Comparison of ENCODE assay signal across 30 cellular contexts in the genomic region with DNA sequence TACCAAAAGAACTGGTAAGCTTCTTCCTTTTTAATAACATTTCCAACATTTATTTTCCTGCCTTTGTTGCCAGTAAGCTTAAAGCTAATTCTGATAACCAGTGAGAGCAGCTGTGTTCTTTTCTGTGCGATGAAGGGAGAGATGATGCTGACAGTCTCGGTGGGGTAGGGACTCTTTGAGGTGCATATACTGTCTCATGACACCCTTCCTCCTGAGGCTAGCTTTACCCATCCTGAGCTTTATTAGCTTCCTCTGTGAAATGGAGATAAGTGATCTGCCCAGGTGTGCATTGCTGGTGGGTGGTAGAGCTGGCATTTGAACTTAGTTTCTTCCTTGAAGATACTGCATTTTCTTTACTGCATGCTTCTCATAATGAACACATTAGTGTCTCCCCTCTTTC.
"Had no signal": no experiment of that assay in that cellular context is flagged by ENCODE, and none has a peak within 500 bp of the region (broad histone marks: within the 10 kb centered on the region; RNA-seq: fewer than 3 reads in every experiment).

No MANE protein-coding gene starts in this region.

- DNase-seq: activated CD4-positive, alpha-beta memory T cell treated with anti-CD3 and anti-CD28 coated beads, Interleukin-2, amount 10 ng/mL, durations not matched to agents 7 days and 5 days; activated CD4-positive, alpha-beta T cell treated with anti-CD3 and anti-CD28 coated beads for 1 hour; activated CD4-positive, alpha-beta T cell treated with anti-CD3 and anti-CD28 coated beads for 4 hours; activated CD4-positive, alpha-beta T cell treated with anti-CD3 and anti-CD28 coated beads, Interleukin-2, amount 10 ng/mL, durations not matched to agents 7 days and 5 days; activated CD4-positive, alpha-beta T cell treated with anti-CD3 and anti-CD28 coated beads, Interleukin-2, amount 50 U/mL, for 4 hours; activated CD8-positive, alpha-beta memory T cell treated with anti-CD3 and anti-CD28 coated beads, Interleukin-2, amount 50 U/mL, for 48 hours; activated gamma-delta T cell; activated naive CD4-positive, alpha-beta T cell; activated naive CD4-positive, alpha-beta T cell treated with anti-CD3 and anti-CD28 coated beads, Interleukin-2, amount 10 ng/mL, durations not matched to agents 7 days and 5 days; activated naive CD8-positive, alpha-beta T cell treated with anti-CD3 and anti-CD28 coated beads, Interleukin-2, amount 10 ng/mL, durations not matched to agents 7 days and 5 days; activated T-cell treated with anti-CD3 and anti-CD28 coated beads for 4 hours; activated T-cell treated with anti-CD3 and anti-CD28 coated beads, Interleukin-2, amount 50 U/mL, for 24 hours; activated T-cell treated with anti-CD3 and anti-CD28 coated beads, Interleukin-2, amount 50 U/mL, for 72 hours; central memory CD4-positive, alpha-beta T cell; cerebellar nuclear complex; colonic mucosa; effector CD8-positive, alpha-beta T cell; esophagus squamous epithelium; foreskin melanocyte; heart right ventricle had no signal

- H3K4me1 Mint-ChIP-seq: activated CD4-positive, alpha-beta T cell treated with anti-CD3 and anti-CD28 coated beads, Interleukin-2, amount 10 ng/mL, durations not matched to agents 7 days and 5 days; activated naive CD4-positive, alpha-beta T cell treated with anti-CD3 and anti-CD28 coated beads, Interleukin-2, amount 10 ng/mL, durations not matched to agents 7 days and 5 days; activated naive CD8-positive, alpha-beta T cell treated with anti-CD3 and anti-CD28 coated beads, Interleukin-2, amount 10 ng/mL, durations not matched to agents 7 days and 5 days had no signal

- H3K27me3 Mint-ChIP-seq: activated CD4-positive, alpha-beta memory T cell treated with anti-CD3 and anti-CD28 coated beads, Interleukin-2, amount 10 ng/mL, durations not matched to agents 7 days and 5 days; activated CD4-positive, alpha-beta T cell treated with anti-CD3 and anti-CD28 coated beads, Interleukin-2, amount 10 ng/mL, durations not matched to agents 7 days and 5 days; activated naive CD4-positive, alpha-beta T cell treated with anti-CD3 and anti-CD28 coated beads, Interleukin-2, amount 10 ng/mL, durations not matched to agents 7 days and 5 days; activated naive CD8-positive, alpha-beta T cell treated with anti-CD3 and anti-CD28 coated beads, Interleukin-2, amount 10 ng/mL, durations not matched to agents 7 days and 5 days; activated T-cell treated with anti-CD3 and anti-CD28 coated beads, Interleukin-2, amount 50 U/mL, for 24 hours; brain had no signal

- H3K36me3 Mint-ChIP-seq: activated naive CD4-positive, alpha-beta T cell treated with anti-CD3 and anti-CD28 coated beads, Interleukin-2, amount 10 ng/mL, durations not matched to agents 7 days and 5 days; activated naive CD4-positive, alpha-beta T cell treated with anti-CD3 and anti-CD28 coated beads, Interleukin-2, amount 50 U/mL, for 72 hours had no signal

- H3K27me3 ChIP-seq: ascending aorta, breast epithelium, cardiac muscle cell, colonic mucosa, esophagus squamous epithelium, gastroesophageal sphincter, heart right ventricle, hepatocyte had no signal

- H3K4me3 Mint-ChIP-seq: activated CD4-positive, alpha-beta memory T cell treated with anti-CD3 and anti-CD28 coated beads, Interleukin-2, amount 10 ng/mL, durations not matched to agents 7 days and 5 days; activated CD4-positive, alpha-beta T cell treated with anti-CD3 and anti-CD28 coated beads, Interleukin-2, amount 10 ng/mL, durations not matched to agents 7 days and 5 days; activated naive CD4-positive, alpha-beta T cell treated with anti-CD3 and anti-CD28 coated beads, Interleukin-2, amount 10 ng/mL, durations not matched to agents 7 days and 5 days; activated naive CD8-positive, alpha-beta T cell treated with anti-CD3 and anti-CD28 coated beads, Interleukin-2, amount 10 ng/mL, durations not matched to agents 7 days and 5 days; activated T-cell treated with anti-CD3 and anti-CD28 coated beads, Interleukin-2, amount 50 U/mL, for 24 hours; activated T-cell treated with anti-CD3 and anti-CD28 coated beads, Interleukin-2, amount 50 U/mL, for 72 hours; brain had no signal

- H2AFZ ChIP-seq: hepatocyte had no signal

- H3K9me3 Mint-ChIP-seq: activated CD4-positive, alpha-beta memory T cell treated with anti-CD3 and anti-CD28 coated beads, Interleukin-2, amount 10 ng/mL, durations not matched to agents 7 days and 5 days; activated CD4-positive, alpha-beta T cell treated with anti-CD3 and anti-CD28 coated beads, Interleukin-2, amount 10 ng/mL, durations not matched to agents 7 days and 5 days; activated naive CD4-positive, alpha-beta T cell treated with anti-CD3 and anti-CD28 coated beads, Interleukin-2, amount 10 ng/mL, durations not matched to agents 7 days and 5 days; activated naive CD4-positive, alpha-beta T cell treated with anti-CD3 and anti-CD28 coated beads, Interleukin-2, amount 50 U/mL, for 72 hours; activated naive CD8-positive, alpha-beta T cell treated with anti-CD3 and anti-CD28 coated beads, Interleukin-2, amount 10 ng/mL, durations not matched to agents 7 days and 5 days; activated T-cell treated with anti-CD3 and anti-CD28 coated beads, Interleukin-2, amount 50 U/mL, for 24 hours; activated T-cell treated with anti-CD3 and anti-CD28 coated beads, Interleukin-2, amount 50 U/mL, for 72 hours; brain had no signal

- H3K4me3 ChIP-seq: ascending aorta, breast epithelium, cardiac muscle cell, colonic mucosa, esophagus squamous epithelium, gastroesophageal sphincter, heart right ventricle, hepatocyte had no signal

- H3K9me3 ChIP-seq: ascending aorta, breast epithelium, colonic mucosa, esophagus squamous epithelium, gastroesophageal sphincter, heart right ventricle had no signal

- H3K36me3 ChIP-seq: breast epithelium, cardiac muscle cell, colonic mucosa had no signal

- H3K27ac ChIP-seq: ascending aorta, breast epithelium, cardiac muscle cell, colonic mucosa, epithelial cell of prostate, esophagus squamous epithelium, gastroesophageal sphincter, heart right ventricle, hepatocyte had no signal

- ATAC-seq: activated naive CD4-positive, alpha-beta T cell treated with anti-CD3 and anti-CD28 coated beads, Interleukin-2, amount 50 U/mL, for 72 hours; activated T-cell treated with anti-CD3 and anti-CD28 coated beads, Interleukin-2, amount 50 U/mL, for 72 hours; gastroesophageal sphincter; heart right ventricle had no signal

- H3K27ac Mint-ChIP-seq: activated CD4-positive, alpha-beta memory T cell treated with anti-CD3 and anti-CD28 coated beads, Interleukin-2, amount 10 ng/mL, durations not matched to agents 7 days and 5 days; activated CD4-positive, alpha-beta T cell treated with anti-CD3 and anti-CD28 coated beads, Interleukin-2, amount 10 ng/mL, durations not matched to agents 7 days and 5 days; activated naive CD4-positive, alpha-beta T cell treated with anti-CD3 and anti-CD28 coated beads, Interleukin-2, amount 10 ng/mL, durations not matched to agents 7 days and 5 days; activated naive CD4-positive, alpha-beta T cell treated with anti-CD3 and anti-CD28 coated beads, Interleukin-2, amount 50 U/mL, for 72 hours; activated naive CD8-positive, alpha-beta T cell treated with anti-CD3 and anti-CD28 coated beads, Interleukin-2, amount 10 ng/mL, durations not matched to agents 7 days and 5 days; activated T-cell treated with anti-CD3 and anti-CD28 coated beads, Interleukin-2, amount 50 U/mL, for 24 hours; activated T-cell treated with anti-CD3 and anti-CD28 coated beads, Interleukin-2, amount 50 U/mL, for 72 hours had no signal

- H3K4me2 ChIP-seq: hepatocyte had no signal

- FAIRE-seq: endometrium, endothelial cell of umbilical vein had no signal

- H3K4me1 ChIP-seq: ascending aorta, breast epithelium, colonic mucosa, esophagus squamous epithelium, gastroesophageal sphincter had no signal
